ENCODE assay signal across 15 cellular contexts in the genomic region with DNA sequence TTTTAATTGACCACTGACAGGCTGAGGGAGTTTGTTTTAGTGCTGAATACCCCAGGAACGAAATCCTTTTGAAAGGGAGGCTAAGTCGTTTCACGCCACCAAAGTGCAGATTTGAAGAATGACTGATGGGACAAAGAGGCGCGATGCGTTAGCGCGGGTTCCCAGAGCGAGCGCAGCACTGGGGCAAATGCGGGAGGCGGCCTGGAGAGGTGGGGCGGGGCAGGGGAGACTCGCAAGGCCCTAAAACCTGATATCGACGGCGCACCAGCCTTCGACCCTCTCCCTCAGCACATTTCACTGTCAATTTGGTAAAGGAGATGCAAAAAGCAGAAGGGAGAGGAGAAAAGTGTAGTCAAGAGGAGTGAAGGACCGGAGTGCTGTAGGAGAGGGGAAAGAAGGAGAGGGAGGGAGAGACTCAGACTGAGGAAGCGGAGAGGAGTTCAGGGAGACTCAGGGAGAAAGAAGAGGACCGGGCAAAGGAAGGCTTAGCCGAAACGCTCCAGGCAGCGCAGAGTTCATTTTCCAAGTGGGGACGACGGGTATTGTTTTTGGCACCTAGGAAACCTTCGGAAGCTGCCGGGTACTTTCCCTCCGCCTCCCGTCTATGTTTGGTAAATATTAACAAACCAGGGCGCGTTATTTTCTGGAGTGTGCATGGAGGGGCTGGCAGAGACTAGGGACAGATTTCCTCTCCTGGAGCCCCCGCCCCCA. TPM values are rescaled to one million over a fixed set of nuclear protein-coding genes. Genes with fewer than 3 reads are reported as not detected.
DNase-seq lines count a peak whose midpoint lies in the region; ATAC-seq and TF ChIP-seq lines count a peak whose summit lies in the region.
"Had no signal": no experiment of that assay in that cellular context is flagged by ENCODE, and none has a peak within 500 bp of the region (broad histone marks: within the 10 kb centered on the region; RNA-seq: fewer than 3 reads in every experiment).

No MANE protein-coding gene starts in this region.

- in situ Hi-C loops in KBM-7 (cut with MboI; ENCODE audit: low pct_unique_long_range_greater_than_20kb, low sequenced_read_pairs): no loop called here

- peaks cover 86% of the 10 kb centered on the region for H3K27me3 Mint-ChIP-seq in activated T-cell treated with anti-CD3 and anti-CD28 coated beads, Interleukin-2, amount 50 U/mL, for 72 hours (ENCODE audit: low read depth)
- peaks cover 95% of the 10 kb centered on the region for H3K27me3 Mint-ChIP-seq in activated CD8-positive, alpha-beta T cell treated with anti-CD3 and anti-CD28 coated beads, Interleukin-2, amount 10 ng/mL, durations not matched to agents 7 days and 5 days (ENCODE audit: low read depth)

- no peak overlapping the region for H2AFZ ChIP-seq in osteoblast (ENCODE audit: low read length)

- CTCF ChIA-PET in activated CD8-positive, alpha-beta T cell treated with anti-CD3 and anti-CD28 coated beads, Interleukin-2, amount 10 ng/mL, durations not matched to agents 7 days and 5 days (lab: Charles Lee): interaction anchor here (0.7 to 11.5 kb wide), 2 partner anchors 83 to 227 kb away, joined by 3 to 110 read pairs; no protein-coding TSS in a partner anchor

- H3K27ac Mint-ChIP-seq in activated T-cell treated with anti-CD3 and anti-CD28 coated beads, Interleukin-2, amount 50 U/mL, for 72 hours: no peak overlapping the region
- peak overlapping the region; percentile 8 for H3K27ac Mint-ChIP-seq in activated CD8-positive, alpha-beta T cell treated with anti-CD3 and anti-CD28 coated beads, Interleukin-2, amount 10 ng/mL, durations not matched to agents 7 days and 5 days
- H3K27ac Mint-ChIP-seq: CD14-positive monocyte had no signal

- peaks cover 8 to 11% of the 10 kb centered on the region in 2 donors for H3K36me3 Mint-ChIP-seq in activated T-cell treated with anti-CD3 and anti-CD28 coated beads, Interleukin-2, amount 50 U/mL, for 72 hours (ENCODE audit: insufficient read depth in 2 of 2)
- peaks cover 21% of the 10 kb centered on the region for H3K36me3 Mint-ChIP-seq in activated CD8-positive, alpha-beta T cell treated with anti-CD3 and anti-CD28 coated beads, Interleukin-2, amount 10 ng/mL, durations not matched to agents 7 days and 5 days (ENCODE audit: low read depth)

- no peaks in the 10 kb centered on the region for H3K79me2 ChIP-seq in osteoblast (ENCODE audit: insufficient read depth, low read length)

- H3K4me1 ChIP-seq in osteoblast (ENCODE audit: insufficient read depth, low read length): no peaks in the 10 kb centered on the region

- H3K9me3 Mint-ChIP-seq in activated T-cell treated with anti-CD3 and anti-CD28 coated beads, Interleukin-2, amount 50 U/mL, for 72 hours: no peaks in the 10 kb centered on the region
- H3K9me3 Mint-ChIP-seq in activated CD8-positive, alpha-beta T cell treated with anti-CD3 and anti-CD28 coated beads, Interleukin-2, amount 10 ng/mL, durations not matched to agents 7 days and 5 days (ENCODE audit: insufficient read depth): no peaks in the 10 kb centered on the region

- peaks cover 81% of the 10 kb centered on the region for H3K4me1 Mint-ChIP-seq in activated T-cell treated with anti-CD3 and anti-CD28 coated beads, Interleukin-2, amount 50 U/mL, for 72 hours (ENCODE audit: low read depth)
- peaks cover 88% of the 10 kb centered on the region for H3K4me1 Mint-ChIP-seq in activated CD8-positive, alpha-beta T cell treated with anti-CD3 and anti-CD28 coated beads, Interleukin-2, amount 10 ng/mL, durations not matched to agents 7 days and 5 days (ENCODE audit: low read depth)

- H3K27me3 ChIP-seq in osteoblast (ENCODE audit: insufficient read depth, low read length): peaks cover 99% of the 10 kb centered on the region

- no peak overlapping the region for H3K27ac ChIP-seq in osteoblast (ENCODE audit: low read depth, low read length)
- H3K27ac ChIP-seq: esophagus squamous epithelium, ovary had no signal

- POLR2A ChIA-PET in activated CD8-positive, alpha-beta T cell treated with anti-CD3 and anti-CD28 coated beads, Interleukin-2, amount 10 ng/mL, durations not matched to agents 7 days and 5 days (lab: Charles Lee): interaction anchor here (0.6 to 0.7 kb wide), 2 partner anchors 309 to 699 kb away, joined by 3 read pairs; no protein-coding TSS in a partner anchor

- no peak overlapping the region for H3K4me2 ChIP-seq in osteoblast (ENCODE audit: insufficient read depth, low read length)

- peak in 1 of 2 donors; percentile 37 for DNase-seq in activated T-cell treated with anti-CD3 and anti-CD28 coated beads, Interleukin-2, amount 50 U/mL, for 72 hours
- DNase-seq in activated T-cell treated with anti-CD3 and anti-CD28 coated beads for 4 hours (no peak), LNCaP clone FGC (ENCODE audit: low read depth) (peak; percentile 11), osteoblast (ENCODE audit: insufficient read length, low spot score, missing footprints) (peak; percentile 73), KBM-7 (no peak)
- DNase-seq in activated CD8-positive, alpha-beta T cell treated with anti-CD3 and anti-CD28 coated beads, Interleukin-2, amount 10 ng/mL, durations not matched to agents 7 days and 5 days: no peak
- DNase-seq in activated effector memory CD4-positive, alpha-beta T cell treated with anti-CD3 and anti-CD28 coated beads, Interleukin-2, amount 50 U/mL, for 16 hours: no peak
- DNase-seq: esophagus squamous epithelium; ovary; stimulated activated CD4-positive, alpha-beta T cell treated with anti-CD3 and anti-CD28 coated beads, Interleukin-4, amount 100 ng/mL, for 24 hours had no signal

- no peak for TF ChIP-seq CTCF in LNCaP clone FGC (IDR thresholded peaks at IDR 0.05; ENCODE audit: control insufficient read depth, extremely low read depth, insufficient read depth)
- no peak for TF ChIP-seq CTCF in osteoblast (IDR thresholded peaks at IDR 0.05; ENCODE audit: extremely low read depth, low read depth, low read length)

- no peaks in the 10 kb centered on the region for H3K36me3 ChIP-seq in osteoblast (ENCODE audit: insufficient read depth, low read length)
- H3K36me3 ChIP-seq: esophagus squamous epithelium, ovary had no signal

- no peaks in the 10 kb centered on the region for H3K9me3 ChIP-seq in osteoblast (ENCODE audit: low read depth, low read length)
- H3K9me3 ChIP-seq: esophagus squamous epithelium, ovary had no signal

- no peaks in the 10 kb centered on the region for H4K20me1 ChIP-seq in osteoblast (ENCODE audit: insufficient read depth, low read length)

- H3K4me3 ChIP-seq in LNCaP clone FGC (ENCODE audit: low read depth, low read length) (0 out of 2 replicates have a peak overlapping the region, but pooled peaks have one; percentile 6), osteoblast (ENCODE audit: insufficient read depth, low read length) (no peak overlapping the region)
- H3K4me3 ChIP-seq: esophagus squamous epithelium, ovary had no signal

- ATAC-seq in activated T-cell treated with anti-CD3 and anti-CD28 coated beads, Interleukin-2, amount 50 U/mL, for 72 hours (replicated peaks in 1 of 2): no peak
- no peak for ATAC-seq in activated CD8-positive, alpha-beta T cell treated with anti-CD3 and anti-CD28 coated beads, Interleukin-2, amount 10 ng/mL, durations not matched to agents 7 days and 5 days
- no peak for ATAC-seq in HG03045 (IDR thresholded peaks at IDR 0.05; ENCODE audit: unreplicated experiment)

- H3K4me3 Mint-ChIP-seq in activated T-cell treated with anti-CD3 and anti-CD28 coated beads, Interleukin-2, amount 50 U/mL, for 72 hours: peak overlapping the region; percentile 43 to 68
- H3K4me3 Mint-ChIP-seq in activated CD8-positive, alpha-beta T cell treated with anti-CD3 and anti-CD28 coated beads, Interleukin-2, amount 10 ng/mL, durations not matched to agents 7 days and 5 days: peak overlapping the region; percentile 19

RNA-seq across cellular contexts. Expression of a gene that starts 3.8 kb away (rescaled TPM):
- 1 to 10 TPM; 2.7 to 6.0 TPM for total RNA-seq in activated T-cell treated with anti-CD3 and anti-CD28 coated beads, Interleukin-2, amount 50 U/mL, for 72 hours
- total RNA-seq in activated CD8-positive, alpha-beta T cell treated with anti-CD3 and anti-CD28 coated beads, Interleukin-2, amount 10 ng/mL, durations not matched to agents 7 days and 5 days: under 1 TPM; 0.50 to 0.52 TPM
- total RNA-seq in osteoblast: not detected in 2 replicates
- total RNA-seq: bronchial epithelial cell, esophagus squamous epithelium, H4, temporal lobe had no signal

Comparison
In these comparisons a context has a peak if more than half of its experiments do, and no peak if none do; other contexts are left out.
1. DNase-seq: peak in LNCaP clone FGC (single experiment) and osteoblast (single experiment); none in activated T-cell treated with anti-CD3 and anti-CD28 coated beads for 4 hours (single experiment), activated CD8-positive, alpha-beta T cell treated with anti-CD3 and anti-CD28 coated beads, Interleukin-2, amount 10 ng/mL, durations not matched to agents 7 days and 5 days (single experiment), activated effector memory CD4-positive, alpha-beta T cell treated with anti-CD3 and anti-CD28 coated beads, Interleukin-2, amount 50 U/mL, for 16 hours (single experiment) and KBM-7 (single experiment).